Comparison of ENCODE assay signal across 19 cellular contexts in genomic region chr2:75174981-75175380, GRCh38. TPM values are rescaled to one million over a fixed set of nuclear protein-coding genes. Genes with fewer than 3 reads are reported as not detected.
"Had no signal": no experiment of that assay in that cellular context is flagged by ENCODE, and none has a peak within 500 bp of the region (broad histone marks: within the 10 kb centered on the region; RNA-seq: fewer than 3 reads in every experiment).

No MANE protein-coding gene starts in this region.

- H3K4me3 ChIP-seq: gastrocnemius medialis, lung, neural progenitor cell, psoas muscle, sigmoid colon, thoracic aorta, tibial nerve, upper lobe of left lung had no signal

- H3K4me1 ChIP-seq: gastrocnemius medialis, psoas muscle, sigmoid colon, tibial nerve, upper lobe of left lung had no signal

- H3K9ac ChIP-seq: neural progenitor cell had no signal

- H3K27me3 ChIP-seq: gastrocnemius medialis, neural progenitor cell, sigmoid colon, tibial nerve, upper lobe of left lung had no signal

- DNase-seq: effector CD8-positive, alpha-beta T cell; foreskin fibroblast; gastrocnemius medialis; head of caudate nucleus; kidney; mesenchymal stem cell; naive thymus-derived CD4-positive, alpha-beta T cell; psoas muscle; right cardiac atrium; sigmoid colon; stimulated activated CD4-positive, alpha-beta T cell treated with anti-CD3 and anti-CD28 coated beads, Interleukin-2, amount 100 ng/mL, for 48 hours; stimulated activated naive B cell treated with anti-CD40 and anti-IgM and Interleukin-4, amounts not matched to agents 10 μg/mL and 1 μg/mL and 100 μg/mL, for 72 hours; upper lobe of left lung had no signal

- H3K36me3 ChIP-seq: gastrocnemius medialis, neural progenitor cell, sigmoid colon, thoracic aorta, tibial nerve, upper lobe of left lung had no signal

- H3K9me3 ChIP-seq: gastrocnemius medialis, psoas muscle, sigmoid colon, thoracic aorta, tibial nerve, upper lobe of left lung had no signal

- H3K27ac ChIP-seq: epithelial cell of prostate, gastrocnemius medialis, neural progenitor cell, psoas muscle, sigmoid colon, thoracic aorta, tibial nerve, upper lobe of left lung had no signal

RNA-seq across cellular contexts. Expression of gene TACR1, which starts 24.3 kb away (rescaled TPM):
- total RNA-seq: glomerular endothelial cell had no signal
- polyA plus RNA-seq: naive thymus-derived CD4-positive, alpha-beta T cell had no signal
